In genomic region chr17:63954402-63955063, GRCh38 we compare ENCODE assay signal across 10 cellular contexts. TPM values are rescaled to one million over a fixed set of nuclear protein-coding genes. Genes with fewer than 3 reads are reported as not detected.
DNase-seq lines count a peak whose midpoint lies in the region; ATAC-seq and TF ChIP-seq lines count a peak whose summit lies in the region.
"Had no signal": no experiment of that assay in that cellular context is flagged by ENCODE, and none has a peak within 500 bp of the region (broad histone marks: within the 10 kb centered on the region; RNA-seq: fewer than 3 reads in every experiment).

No MANE protein-coding gene starts in this region.

- peak; percentile 29 for TF ChIP-seq POLR2A in GM18951 (IDR thresholded peaks at IDR 0.05; ENCODE audit: extremely low read depth, insufficient read depth, insufficient read length)

- H3K4me1 Mint-ChIP-seq in CD8-positive, alpha-beta memory T cell, result peaks cover 16 to 25% (median 24%) of the 10 kb centered on the region in 3 donors
- peaks cover 13% of the 10 kb centered on the region for H3K4me1 Mint-ChIP-seq in brain

- peak in 4 of 5 donors; percentile 16 to 47 (median 32) for DNase-seq in CD8-positive, alpha-beta memory T cell
- peak; percentile 87 for DNase-seq in NCI-H510A (lab: John Stamatoyannopoulos, UW)
- DNase-seq in mucosa of gallbladder (ENCODE audit: low spot score), result no peak
- DNase-seq in glomerular visceral epithelial cell (ENCODE audit: extremely low spot score), result no peak
- DNase-seq: lower lobe of right lung had no signal

- ATAC-seq in HG03457 (IDR thresholded peaks at IDR 0.05; ENCODE audit: unreplicated experiment) (no peak), GM21737 (IDR thresholded peaks at IDR 0.05; ENCODE audit: unreplicated experiment) (no peak)

- CTCF ChIA-PET in CD8-positive, alpha-beta memory T cell (lab: Charles Lee), result interaction anchor here (1.0 to 3.1 kb wide), 6 partner anchors 8 to 71 kb away, joined by 3 to 24 read pairs (median 5); partner anchors contain the start of gene ICAM2

- H3K4me1 ChIP-seq in CD8-positive, alpha-beta memory T cell (ENCODE audit: insufficient read depth, low read length), result peaks cover 16% of the 10 kb centered on the region
- H3K4me1 ChIP-seq: lower lobe of right lung had no signal

- H3K27ac ChIP-seq in CD8-positive, alpha-beta memory T cell (ENCODE audit: low read depth, low read length), result no peak overlapping the region
- H3K27ac ChIP-seq: lower lobe of right lung had no signal

- in situ Hi-C loops in GM18951 (cut with MboI; ENCODE audit: low sequenced_read_pairs, unreplicated experiment), result no loop called here

- H3K27me3 ChIP-seq in CD8-positive, alpha-beta memory T cell (ENCODE audit: insufficient read depth, low read length, poor library complexity, severe bottlenecking), result no peaks in the 10 kb centered on the region

- no peaks in the 10 kb centered on the region for H3K9me3 Mint-ChIP-seq in CD8-positive, alpha-beta memory T cell
- H3K9me3 Mint-ChIP-seq in brain, result peaks cover 0 to 3% (median 0%) of the 10 kb centered on the region in 5 experiments
- H3K9me3 Mint-ChIP-seq: dendritic cell treated with granulocyte-macrophage colony-stimulating factor and Interleukin-4, amounts not matched to agents 40 ng/mL and 50 ng/mL, for 4 days had no signal

- peak overlapping the region in 7 of 8 donors; percentile 43 to 96 (median 85) for H3K27ac Mint-ChIP-seq in CD8-positive, alpha-beta memory T cell
- H3K27ac Mint-ChIP-seq in brain, result peak overlapping the region in 3 of 5 experiments; percentile 30 to 76 (median 38)
- H3K27ac Mint-ChIP-seq: dendritic cell treated with granulocyte-macrophage colony-stimulating factor and Interleukin-4, amounts not matched to agents 40 ng/mL and 50 ng/mL, for 4 days had no signal

- POLR2A ChIA-PET in CD8-positive, alpha-beta memory T cell (lab: Charles Lee), result no interaction called here

- H3K9me3 ChIP-seq in CD8-positive, alpha-beta memory T cell (ENCODE audit: low read length), result no peaks in the 10 kb centered on the region
- H3K9me3 ChIP-seq: lower lobe of right lung had no signal

- H3K4me3 Mint-ChIP-seq in CD8-positive, alpha-beta memory T cell, result peak overlapping the region in 6 of 7 donors; percentile 48 to 87 (median 60)
- H3K4me3 Mint-ChIP-seq in brain, result no peak overlapping the region
- H3K4me3 Mint-ChIP-seq: dendritic cell treated with granulocyte-macrophage colony-stimulating factor and Interleukin-4, amounts not matched to agents 40 ng/mL and 50 ng/mL, for 4 days had no signal

- no peak overlapping the region for H3K4me3 ChIP-seq in CD8-positive, alpha-beta memory T cell (ENCODE audit: low read length)
- H3K4me3 ChIP-seq: lower lobe of right lung had no signal

- H3K27me3 Mint-ChIP-seq in CD8-positive, alpha-beta memory T cell, result no peaks in the 10 kb centered on the region
- peaks cover 4% of the 10 kb centered on the region for H3K27me3 Mint-ChIP-seq in brain

- no peak for TF ChIP-seq CTCF in brain (conservative IDR thresholded peaks at IDR 0.05)

- no peaks in the 10 kb centered on the region for H3K36me3 ChIP-seq in CD8-positive, alpha-beta memory T cell (ENCODE audit: insufficient read depth, low read length)
- H3K36me3 ChIP-seq: lower lobe of right lung had no signal

- H3K36me3 Mint-ChIP-seq in CD8-positive, alpha-beta memory T cell, result no peaks in the 10 kb centered on the region
- no peaks in the 10 kb centered on the region for H3K36me3 Mint-ChIP-seq in brain

RNA-seq across cellular contexts. Expression of gene SCN4A, which starts 18.2 kb away (rescaled TPM):
- total RNA-seq in CD8-positive, alpha-beta memory T cell, result under 1 TPM; 0.04 TPM
- polyA plus RNA-seq in CD8-positive, alpha-beta memory T cell, result not detected
- not detected for polyA plus RNA-seq in brain (ENCODE audit: insufficient read depth, low read depth, low replicate concordance)
- total RNA-seq in mucosa of gallbladder, result 1.2 TPM

RNA-seq across cellular contexts. Expression of gene CD79B, which starts 22.4 kb away (rescaled TPM):
- total RNA-seq in CD8-positive, alpha-beta memory T cell, result 10 to 100 TPM; 18.1 to 22.2 TPM
- 36.9 TPM for polyA plus RNA-seq in CD8-positive, alpha-beta memory T cell
- polyA plus RNA-seq in brain (ENCODE audit: insufficient read depth, low read depth, low replicate concordance), result 0.37 TPM
- total RNA-seq in mucosa of gallbladder, result 3.4 TPM

RNA-seq across cellular contexts. Expression of gene GH1, which starts 35.9 kb away (rescaled TPM):
- total RNA-seq in CD8-positive, alpha-beta memory T cell, result not detected
- polyA plus RNA-seq in CD8-positive, alpha-beta memory T cell, result not detected
- polyA plus RNA-seq in brain (ENCODE audit: insufficient read depth, low read depth, low replicate concordance), result not detected
- total RNA-seq in mucosa of gallbladder, result not detected
- total RNA-seq: lower lobe of right lung had no signal

RNA-seq across cellular contexts. Expression of gene CSHL1, which starts 43.5 kb away (rescaled TPM):
- total RNA-seq in CD8-positive, alpha-beta memory T cell, result not detected
- polyA plus RNA-seq in CD8-positive, alpha-beta memory T cell, result not detected
- polyA plus RNA-seq in brain (ENCODE audit: insufficient read depth, low read depth, low replicate concordance), result not detected
- not detected for total RNA-seq in mucosa of gallbladder
- total RNA-seq: lower lobe of right lung had no signal

RNA-seq across cellular contexts. Expression of gene PRR29, which starts 43.6 kb away (rescaled TPM):
- total RNA-seq in CD8-positive, alpha-beta memory T cell, result under 1 TPM; 0.24 to 0.51 TPM
- polyA plus RNA-seq in CD8-positive, alpha-beta memory T cell, result 4.1 TPM
- polyA plus RNA-seq in brain (ENCODE audit: insufficient read depth, low read depth, low replicate concordance), result 0.68 TPM
- total RNA-seq in mucosa of gallbladder, result 0.26 TPM

Comparison
In these comparisons a context has a peak if more than half of its experiments do, and no peak if none do; other contexts are left out.
1. DNase-seq: peak in CD8-positive, alpha-beta memory T cell (4 of 5) and NCI-H510A (single experiment); none in mucosa of gallbladder (single experiment) and glomerular visceral epithelial cell (single experiment).
2. H3K4me3 Mint-ChIP-seq: peak in CD8-positive, alpha-beta memory T cell (6 of 7); none in brain (0 of 5).